34 cellular contexts compared by ENCODE assay signal in genomic region chrX:39995457-39995856, GRCh38.
"Had no signal": no experiment of that assay in that cellular context is flagged by ENCODE, and none has a peak within 500 bp of the region (broad histone marks: within the 10 kb centered on the region; RNA-seq: fewer than 3 reads in every experiment).

No MANE protein-coding gene starts in this region.

- H3K4me3 Mint-ChIP-seq: activated B cell treated with CpG ODN at 0.5 μM for 24 hours; activated CD4-positive, alpha-beta memory T cell treated with anti-CD3 and anti-CD28 coated beads for 36 hours; activated CD4-positive, alpha-beta T cell treated with anti-CD3 and anti-CD28 coated beads, Interleukin-2, amount 10 ng/mL, durations not matched to agents 24 days and 14 days; activated CD8-positive, alpha-beta T cell treated with anti-CD3 and anti-CD28 coated beads for 36 hours; activated naive CD4-positive, alpha-beta T cell treated with anti-CD3 and anti-CD28 coated beads for 36 hours; activated naive CD8-positive, alpha-beta T cell treated with anti-CD3 and anti-CD28 coated beads for 36 hours; activated T-cell treated with anti-CD3 and anti-CD28 coated beads, Interleukin-2, amount 50 U/mL, for 4 hours; activated T-cell treated with anti-CD3 and anti-CD28 coated beads, Interleukin-2, amount 50 U/mL, for 72 hours; activated T-helper 1 cell treated with anti-CD3 and anti-CD28 coated beads, Interleukin-12 subunit alpha, Interleukin-12 subunit beta, Interleukin-2, Interleukin-4 antibody, amounts not matched to agents 30 ng/mL and 10 ng/mL and 1 ng/mL, durations not matched to agents 14 hours and 24 hours and 36 hours; activated T-helper 17 cell treated with anti-CD3 and anti-CD28 coated beads, Interleukin-2, amount 50 U/mL, for 72 hours; brain; T-helper 1 cell treated with Interleukin-12 subunit alpha and Interleukin-12 subunit beta and Interleukin-4 antibody, amounts not matched to agents 30 μg/mL and 1 μg/mL, for 36 hours; T-helper 2 cell treated with Interferon-gamma antibody and Interleukin-4, amounts not matched to agents 5 μg/mL and 100 μg/mL, for 36 hours had no signal

- H3K27me3 Mint-ChIP-seq: activated B cell treated with CpG ODN at 0.5 μM for 24 hours; activated CD4-positive, alpha-beta memory T cell treated with anti-CD3 and anti-CD28 coated beads for 36 hours; activated CD4-positive, alpha-beta T cell treated with anti-CD3 and anti-CD28 coated beads, Interleukin-2, amount 10 ng/mL, durations not matched to agents 24 days and 14 days; activated CD8-positive, alpha-beta T cell treated with anti-CD3 and anti-CD28 coated beads for 36 hours; activated naive CD8-positive, alpha-beta T cell treated with anti-CD3 and anti-CD28 coated beads for 36 hours; activated T-helper 17 cell treated with anti-CD3 and anti-CD28 coated beads, Interleukin-2, amount 50 U/mL, for 72 hours had no signal

- H3K9me3 ChIP-seq: adrenal gland had no signal

- FAIRE-seq: TTC549 had no signal

- H3K27ac Mint-ChIP-seq: activated B cell treated with CpG ODN at 0.5 μM for 24 hours; activated CD4-positive, alpha-beta memory T cell treated with anti-CD3 and anti-CD28 coated beads for 36 hours; activated CD4-positive, alpha-beta T cell treated with anti-CD3 and anti-CD28 coated beads, Interleukin-2, amount 10 ng/mL, durations not matched to agents 24 days and 14 days; activated CD8-positive, alpha-beta T cell treated with anti-CD3 and anti-CD28 coated beads for 36 hours; activated naive CD4-positive, alpha-beta T cell treated with anti-CD3 and anti-CD28 coated beads for 36 hours; activated naive CD4-positive, alpha-beta T cell treated with anti-CD3 and anti-CD28 coated beads, Interleukin-2, amount 50 U/mL, for 72 hours; activated naive CD8-positive, alpha-beta T cell treated with anti-CD3 and anti-CD28 coated beads for 36 hours; activated T-cell treated with anti-CD3 and anti-CD28 coated beads, Interleukin-2, amount 50 U/mL, for 72 hours; activated T-helper 1 cell treated with anti-CD3 and anti-CD28 coated beads, Interleukin-12 subunit alpha, Interleukin-12 subunit beta, Interleukin-2, Interleukin-4 antibody, amounts not matched to agents 30 ng/mL and 10 ng/mL and 1 ng/mL, durations not matched to agents 14 hours and 24 hours and 36 hours; activated T-helper 17 cell treated with anti-CD3 and anti-CD28 coated beads, Interleukin-2, amount 50 U/mL, for 72 hours; T-helper 1 cell treated with Interleukin-12 subunit alpha and Interleukin-12 subunit beta and Interleukin-4 antibody, amounts not matched to agents 30 μg/mL and 1 μg/mL, for 36 hours; T-helper 2 cell treated with Interferon-gamma antibody and Interleukin-4, amounts not matched to agents 5 μg/mL and 100 μg/mL, for 36 hours had no signal

- ATAC-seq: activated CD8-positive, alpha-beta T cell treated with anti-CD3 and anti-CD28 coated beads for 36 hours; activated naive CD4-positive, alpha-beta T cell treated with anti-CD3 and anti-CD28 coated beads, Interleukin-2, amount 50 U/mL, for 72 hours; activated T-cell treated with anti-CD3 and anti-CD28 coated beads, Interleukin-2, amount 50 U/mL, for 4 hours; activated T-cell treated with anti-CD3 and anti-CD28 coated beads, Interleukin-2, amount 50 U/mL, for 72 hours; activated T-helper 17 cell treated with anti-CD3 and anti-CD28 coated beads, Interleukin-2, amount 50 U/mL, for 72 hours had no signal

- H3K4me3 ChIP-seq: adrenal gland had no signal

- H3K9me3 Mint-ChIP-seq: activated B cell treated with CpG ODN at 0.5 μM for 24 hours; activated CD4-positive, alpha-beta memory T cell treated with anti-CD3 and anti-CD28 coated beads for 36 hours; activated CD4-positive, alpha-beta T cell treated with anti-CD3 and anti-CD28 coated beads, Interleukin-2, amount 10 ng/mL, durations not matched to agents 24 days and 14 days; activated CD8-positive, alpha-beta T cell treated with anti-CD3 and anti-CD28 coated beads for 36 hours; activated naive CD4-positive, alpha-beta T cell treated with anti-CD3 and anti-CD28 coated beads for 36 hours; activated naive CD4-positive, alpha-beta T cell treated with anti-CD3 and anti-CD28 coated beads, Interleukin-2, amount 50 U/mL, for 72 hours; activated naive CD8-positive, alpha-beta T cell treated with anti-CD3 and anti-CD28 coated beads for 36 hours; activated T-cell treated with anti-CD3 and anti-CD28 coated beads, Interleukin-2, amount 50 U/mL, for 4 hours; activated T-cell treated with anti-CD3 and anti-CD28 coated beads, Interleukin-2, amount 50 U/mL, for 72 hours; activated T-helper 1 cell treated with anti-CD3 and anti-CD28 coated beads, Interleukin-12 subunit alpha, Interleukin-12 subunit beta, Interleukin-2, Interleukin-4 antibody, amounts not matched to agents 30 ng/mL and 10 ng/mL and 1 ng/mL, durations not matched to agents 14 hours and 24 hours and 36 hours; activated T-helper 17 cell treated with anti-CD3 and anti-CD28 coated beads, Interleukin-2, amount 50 U/mL, for 72 hours; T-helper 1 cell treated with Interleukin-12 subunit alpha and Interleukin-12 subunit beta and Interleukin-4 antibody, amounts not matched to agents 30 μg/mL and 1 μg/mL, for 36 hours; T-helper 2 cell treated with Interferon-gamma antibody and Interleukin-4, amounts not matched to agents 5 μg/mL and 100 μg/mL, for 36 hours had no signal

- H3K36me3 Mint-ChIP-seq: activated CD4-positive, alpha-beta memory T cell treated with anti-CD3 and anti-CD28 coated beads for 36 hours; activated naive CD4-positive, alpha-beta T cell treated with anti-CD3 and anti-CD28 coated beads, Interleukin-2, amount 50 U/mL, for 72 hours; activated naive CD8-positive, alpha-beta T cell treated with anti-CD3 and anti-CD28 coated beads for 36 hours; brain had no signal

- H3K4me1 ChIP-seq: adrenal gland had no signal

- H3K27ac ChIP-seq: adrenal gland, VCaP had no signal

- H3K4me1 Mint-ChIP-seq: activated B cell treated with CpG ODN at 0.5 μM for 24 hours; activated T-helper 17 cell treated with anti-CD3 and anti-CD28 coated beads, Interleukin-2, amount 50 U/mL, for 72 hours had no signal

- DNase-seq: activated B cell treated with CpG ODN at 0.5 μM for 24 hours; activated CD4-positive, alpha-beta memory T cell treated with anti-CD3 and anti-CD28 coated beads for 36 hours; activated CD4-positive, alpha-beta T cell treated with anti-CD3 and anti-CD28 coated beads for 4 hours; activated CD4-positive, alpha-beta T cell treated with anti-CD3 and anti-CD28 coated beads, Interleukin-2, amount 10 ng/mL, durations not matched to agents 24 days and 14 days; activated CD4-positive, alpha-beta T cell treated with anti-CD3 and anti-CD28 coated beads, Interleukin-2, amount 50 U/mL, for 1 hour; activated CD4-positive, alpha-beta T cell treated with anti-CD3 and anti-CD28 coated beads, Interleukin-2, amount 50 U/mL, for 4 hours; activated CD4-positive, CD25-positive, alpha-beta regulatory T cell treated with anti-CD3 and anti-CD28 coated beads, Interleukin-2, amount 50 U/mL, for 72 hours; activated CD8-positive, alpha-beta memory T cell treated with anti-CD3 and anti-CD28 coated beads, Interleukin-2, amount 50 U/mL, for 4 hours; activated CD8-positive, alpha-beta T cell treated with anti-CD3 and anti-CD28 coated beads for 36 hours; activated effector memory CD4-positive, alpha-beta T cell treated with anti-CD3 and anti-CD28 coated beads, Interleukin-2, amount 50 U/mL, for 16 hours; activated gamma-delta T cell treated with Interleukin-2 at 50 U/mL for 16 hours; activated naive CD4-positive, alpha-beta T cell; activated naive CD4-positive, alpha-beta T cell treated with anti-CD3 and anti-CD28 coated beads for 36 hours; activated naive CD4-positive, alpha-beta T cell treated with anti-CD3 and anti-CD28 coated beads, Interleukin-2, amount 50 U/mL, for 16 hours; activated naive CD8-positive, alpha-beta T cell treated with anti-CD3 and anti-CD28 coated beads for 36 hours; activated T-cell treated with anti-CD3 and anti-CD28 coated beads for 4 hours; activated T-cell treated with anti-CD3 and anti-CD28 coated beads, Interleukin-2, amount 50 U/mL, for 1 hour; activated T-cell treated with anti-CD3 and anti-CD28 coated beads, Interleukin-2, amount 50 U/mL, for 4 hours; activated T-cell treated with anti-CD3 and anti-CD28 coated beads, Interleukin-2, amount 50 U/mL, for 72 hours; adrenal gland; amniotic stem cell; aorta; central memory CD4-positive, alpha-beta T cell; T-helper 1 cell; T-helper 2 cell; T-helper 9 cell had no signal

- H3K36me3 ChIP-seq: adrenal gland had no signal
